17 cellular contexts compared by ENCODE assay signal in genomic region chr1:18481190-18481920, GRCh38. TPM values are rescaled to one million over a fixed set of nuclear protein-coding genes. Genes with fewer than 3 reads are reported as not detected.
DNase-seq lines count a peak whose midpoint lies in the region; ATAC-seq and TF ChIP-seq lines count a peak whose summit lies in the region.
"Had no signal": no experiment of that assay in that cellular context is flagged by ENCODE, and none has a peak within 500 bp of the region (broad histone marks: within the 10 kb centered on the region; RNA-seq: fewer than 3 reads in every experiment).

No MANE protein-coding gene starts in this region.

- intact Hi-C loops in body of pancreas (cut with DNase I) (no loop called here), mucosa of descending colon (cut with DNase I, micrococcal nuclease) (no loop called here), esophagus muscularis mucosa (cut with DNase I) (no loop called here), lower leg skin (cut with DNase I; ENCODE audit: low total_unique reads) (no loop called here)

- TF ChIP-seq EP300 in tibial nerve (IDR thresholded peaks at IDR 0.05) (no peak), esophagus muscularis mucosa (IDR thresholded peaks at IDR 0.05) (no peak)

- H3K4me3 ChIP-seq in body of pancreas (no peak overlapping the region), mucosa of descending colon (no peak overlapping the region), tibial nerve (no peak overlapping the region), esophagus muscularis mucosa (no peak overlapping the region), lower leg skin (ENCODE audit: low read depth, poor library complexity, severe bottlenecking) (no peak overlapping the region)
- H3K4me3 ChIP-seq: lung, tibial artery had no signal

- H3K4me1 ChIP-seq in body of pancreas (peaks cover 44% of the 10 kb centered on the region), mucosa of descending colon (ENCODE audit: low read depth) (no peaks in the 10 kb centered on the region), tibial nerve (peaks cover 0 to 15% (median 0%) of the 10 kb centered on the region in 4 donors), esophagus muscularis mucosa (peaks cover 0 to 3% (median 0%) of the 10 kb centered on the region in 4 donors)

- peak overlapping the region; percentile 56 for H3K27ac ChIP-seq in C4-2B
- peak overlapping the region; percentile 60 to 88 (median 83) for H3K27ac ChIP-seq in body of pancreas
- H3K27ac ChIP-seq in tibial nerve, result no peak overlapping the region
- H3K27ac ChIP-seq in esophagus muscularis mucosa (replicated peaks in 1 of 4), result no peak overlapping the region
- H3K27ac ChIP-seq: tibial artery had no signal

- H3K36me3 ChIP-seq in body of pancreas (replicated peaks in 1 of 2; ENCODE audit: insufficient read depth in 1 of 2, low read depth in 2 of 2) (no peaks in the 10 kb centered on the region), mucosa of descending colon (ENCODE audit: low read depth) (no peaks in the 10 kb centered on the region), tibial nerve (no peaks in the 10 kb centered on the region), esophagus muscularis mucosa (no peaks in the 10 kb centered on the region)
- H3K36me3 ChIP-seq: tibial artery had no signal

- peak; percentile 49 for ATAC-seq in HG03097 (IDR thresholded peaks at IDR 0.05; ENCODE audit: low FRiP score, unreplicated experiment)
- no peak for ATAC-seq in body of pancreas
- ATAC-seq in mucosa of descending colon, result peak; percentile 47
- ATAC-seq: T-cell had no signal

- H3K9me3 ChIP-seq in body of pancreas (no peaks in the 10 kb centered on the region), mucosa of descending colon (no peaks in the 10 kb centered on the region), tibial nerve (peaks cover 0 to 4% (median 0%) of the 10 kb centered on the region in 4 donors), esophagus muscularis mucosa (no peaks in the 10 kb centered on the region)
- H3K9me3 ChIP-seq: tibial artery had no signal

- peak in 3 of 4 donors; percentile 32 to 67 (median 48) for DNase-seq in body of pancreas
- peak in 2 of 3 donors; percentile 16 to 58 for DNase-seq in mucosa of descending colon
- DNase-seq in tibial nerve (ENCODE audit: low spot score in 2 of 2), result no peak
- no peak for DNase-seq in esophagus muscularis mucosa (ENCODE audit: extremely low spot score)
- no peak for DNase-seq in HCEC 1CT
- no peak for DNase-seq in lower leg skin (ENCODE audit: low spot score in 2 of 2)
- DNase-seq: activated CD4-positive, alpha-beta T cell treated with anti-CD3 and anti-CD28 coated beads, Interleukin-2, amount 50 U/mL, for 4 hours; activated naive CD4-positive, alpha-beta T cell treated with anti-CD3 and anti-CD28 coated beads for 36 hours; CD4-positive, CD25-positive, alpha-beta regulatory T cell; foreskin fibroblast; GOT3; Karpas-422; T-cell; tibial artery had no signal

- TF ChIP-seq CTCF in C4-2B (conservative IDR thresholded peaks at IDR 0.05), result no peak
- no peak for TF ChIP-seq CTCF in body of pancreas (IDR thresholded peaks at IDR 0.05)
- no peak for TF ChIP-seq CTCF in mucosa of descending colon (IDR thresholded peaks at IDR 0.05)
- no peak for TF ChIP-seq CTCF in tibial nerve (IDR thresholded peaks at IDR 0.05)
- no peak for TF ChIP-seq CTCF in esophagus muscularis mucosa (IDR thresholded peaks at IDR 0.05)
- TF ChIP-seq CTCF in lower leg skin (IDR thresholded peaks at IDR 0.05), result no peak

- TF ChIP-seq POLR2A in body of pancreas (IDR thresholded peaks at IDR 0.05), result no peak
- no peak for TF ChIP-seq POLR2A in tibial nerve (IDR thresholded peaks at IDR 0.05)
- TF ChIP-seq POLR2A in esophagus muscularis mucosa (IDR thresholded peaks at IDR 0.05; ENCODE audit: low read depth), result no peak
- TF ChIP-seq POLR2A in lower leg skin (IDR thresholded peaks at IDR 0.05), result no peak

- WGBS in body of pancreas, 2 donors, result 40 to 48% methylated on average over 4 to 25 of the region's 25 CpGs
- 58 to 71% methylated on average over 19 to 22 of the region's 25 CpGs for WGBS in tibial nerve, 2 donors
- 73% methylated on average over 10 of the region's 25 CpGs for WGBS in esophagus muscularis mucosa
- 60 to 63% methylated on average over 18 to 20 of the region's 25 CpGs for WGBS in lower leg skin, 2 donors

- H3K27me3 ChIP-seq in body of pancreas (no peaks in the 10 kb centered on the region), tibial nerve (no peaks in the 10 kb centered on the region), esophagus muscularis mucosa (peaks cover 0 to 77% (median 0%) of the 10 kb centered on the region in 4 donors)

RNA-seq across cellular contexts. Expression of gene KLHDC7A, which starts 0.6 kb away (rescaled TPM):
- 1 to 10 TPM; 3.6 to 5.6 TPM for total RNA-seq in body of pancreas
- total RNA-seq in mucosa of descending colon, result 1 to 10 TPM in 2 of 3 donors, under 1 TPM in 1; 0.13 to 3.5 (median 2.3) TPM
- under 1 TPM in 2 of 4 donors, not detected in 2; 0.20 to 0.21 TPM for total RNA-seq in tibial nerve
- not detected for total RNA-seq in esophagus muscularis mucosa
- under 1 TPM in 3 of 4 donors, not detected in 1; 0.11 to 0.29 (median 0.15) TPM for total RNA-seq in lower leg skin
- total RNA-seq: activated naive CD4-positive, alpha-beta T cell treated with anti-CD3 and anti-CD28 coated beads for 36 hours; CD4-positive, CD25-positive, alpha-beta regulatory T cell; T-cell had no signal

Comparison
In these comparisons a context has a peak if more than half of its experiments do, and no peak if none do; other contexts are left out.
1. H3K27ac ChIP-seq: peak in C4-2B (single experiment) and body of pancreas (4 of 4); none in tibial nerve (0 of 4) and esophagus muscularis mucosa (0 of 4).
2. DNase-seq: peak in body of pancreas (3 of 4) and mucosa of descending colon (2 of 3); none in tibial nerve (0 of 2), esophagus muscularis mucosa (single experiment), HCEC 1CT (single experiment) and lower leg skin (0 of 2).